Comparison of ENCODE assay signal across 7 cellular contexts in genomic region chr15:25960273-25960672, GRCh38.
"Had no signal": no experiment of that assay in that cellular context is flagged by ENCODE, and none has a peak within 500 bp of the region (broad histone marks: within the 10 kb centered on the region; RNA-seq: fewer than 3 reads in every experiment).

No MANE protein-coding gene starts in this region.

- DNase-seq: H7, HFFc6, KG1 had no signal

- H3K4me2 ChIP-seq: GM23338 had no signal

- H3K4me3 ChIP-seq: GM23338, HAP-1 had no signal

- H3K27ac ChIP-seq: HL-60 had no signal

- H3K4me1 ChIP-seq: HAP-1 had no signal

- H3K36me3 ChIP-seq: HAP-1 had no signal

- H2AFZ ChIP-seq: GM23338 had no signal

- ATAC-seq: GM23338, HCT116 had no signal

- H3K9me3 ChIP-seq: HAP-1 had no signal
